21 cellular contexts compared by ENCODE assay signal in the genomic region with DNA sequence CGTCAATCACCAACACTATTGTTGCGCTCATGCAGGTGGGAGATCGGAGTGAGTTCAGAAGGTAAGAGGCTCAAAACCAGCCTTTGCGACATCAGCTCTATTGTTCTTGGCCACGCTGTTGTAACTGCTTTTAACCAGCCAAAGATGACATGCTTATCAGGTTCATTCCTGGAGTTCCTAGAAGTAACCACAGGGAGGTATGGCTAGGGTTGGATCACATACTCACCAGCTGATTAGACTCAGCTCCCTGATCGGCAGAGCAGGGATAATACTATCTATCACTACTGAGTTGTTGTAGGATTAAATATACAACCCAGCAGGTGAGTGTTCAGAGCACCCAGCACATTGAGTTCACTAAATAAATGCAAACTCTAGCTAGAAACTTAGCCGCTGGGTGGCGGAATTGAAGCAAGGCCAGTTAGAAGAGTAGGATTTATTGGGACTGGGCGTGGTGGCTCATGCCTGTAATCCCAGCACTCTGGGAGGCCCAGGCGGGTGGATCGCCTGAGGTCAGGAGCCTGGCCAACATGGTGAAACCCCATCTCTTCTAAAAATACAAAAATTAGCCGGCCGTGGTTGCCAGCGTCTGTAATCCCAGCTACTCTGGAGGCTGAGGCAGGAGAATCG. TPM values are rescaled to one million over a fixed set of nuclear protein-coding genes. Genes with fewer than 3 reads are reported as not detected.
DNase-seq lines count a peak whose midpoint lies in the region; ATAC-seq, FAIRE-seq and TF ChIP-seq lines count a peak whose summit lies in the region.
"Had no signal": no experiment of that assay in that cellular context is flagged by ENCODE, and none has a peak within 500 bp of the region (broad histone marks: within the 10 kb centered on the region; RNA-seq: fewer than 3 reads in every experiment).

No MANE protein-coding gene starts in this region.

- ATAC-seq in HepG2 (peak; percentile 70), right lobe of liver (no peak), upper lobe of right lung (peak; percentile 3), GM21526 (IDR thresholded peaks at IDR 0.05; ENCODE audit: low FRiP score, unreplicated experiment) (no peak)
- no peak for ATAC-seq in effector memory CD8-positive, alpha-beta T cell (replicated peaks)
- ATAC-seq: activated T-cell treated with anti-CD3 and anti-CD28 coated beads, Interleukin-2, amount 50 U/mL, for 4 hours had no signal

- intact Hi-C loops in HepG2 (cut with micrococcal nuclease; ENCODE audit: unreplicated experiment) (loop anchor here (2.0 kb wide), 1 partner anchor 101 kb away; no protein-coding TSS in a partner anchor), right lobe of liver (cut with DNase I) (no loop called here), upper lobe of right lung (cut with DNase I) (no loop called here)

- TF ChIP-seq POLR2A in HepG2 (IDR thresholded peaks at IDR 0.05; ENCODE audit: insufficient read depth in 1 of 2, low read depth in 2 of 2, low read length in 2 of 2), result no peak
- no peak for TF ChIP-seq POLR2A in right lobe of liver (IDR thresholded peaks at IDR 0.05)

- no peak overlapping the region for H2AFZ ChIP-seq in HepG2 (ENCODE audit: low read length)
- H2AFZ ChIP-seq: PC-9 had no signal

- no TSS peak for BruUV-seq in HepG2 (replicated peaks; lab: Mats Ljungman, UMichigan)

- H3K4me3 ChIP-seq in HepG2 (replicated peaks in 1 of 3; ENCODE audit: insufficient read depth in 1 of 3, low read depth in 2 of 3, low read length in 3 of 3) (no peak overlapping the region), right lobe of liver (no peak overlapping the region), WERI-Rb-1 (ENCODE audit: low read depth, low read length) (no peak overlapping the region), upper lobe of right lung (no peak overlapping the region), H7 (ENCODE audit: insufficient read depth, low read depth, low read length) (no peak overlapping the region)
- H3K4me3 ChIP-seq: PC-9 had no signal

- POLR2A ChIA-PET in HepG2 (lab: Yijun Ruan, JAX), result no interaction called here

- H3K4me1 ChIP-seq in HepG2 (ENCODE audit: insufficient read depth, low read length) (no peaks in the 10 kb centered on the region), right lobe of liver (no peaks in the 10 kb centered on the region), upper lobe of right lung (no peaks in the 10 kb centered on the region)

- H3K27ac ChIP-seq in HepG2 (ENCODE audit: extremely low read length, insufficient read depth, low read length), result no peak overlapping the region
- no peak overlapping the region for H3K27ac ChIP-seq in right lobe of liver
- H3K27ac ChIP-seq in WERI-Rb-1, result no peak overlapping the region
- H3K27ac ChIP-seq in upper lobe of right lung, result peak overlapping the region; percentile 11
- H3K27ac ChIP-seq: PC-9 had no signal

- H3K4me2 ChIP-seq in HepG2 (ENCODE audit: low read depth, low read length), result no peak overlapping the region
- H3K4me2 ChIP-seq: PC-9, SK-N-SH had no signal

- no peaks in the 10 kb centered on the region for H3K79me2 ChIP-seq in HepG2 (ENCODE audit: insufficient read depth, low read length)

- H3K27ac Mint-ChIP-seq in effector memory CD8-positive, alpha-beta T cell, result no peak overlapping the region
- H3K27ac Mint-ChIP-seq: activated naive CD8-positive, alpha-beta T cell; memory B cell had no signal

- no peak overlapping the region for H3K9ac ChIP-seq in HepG2 (ENCODE audit: insufficient read depth, low read depth, low read length)
- H3K9ac ChIP-seq: SK-N-SH had no signal

- H3K9me3 ChIP-seq in HepG2 (ENCODE audit: low read length) (no peaks in the 10 kb centered on the region), right lobe of liver (no peaks in the 10 kb centered on the region), WERI-Rb-1 (ENCODE audit: severe bottlenecking) (no peaks in the 10 kb centered on the region), upper lobe of right lung (no peaks in the 10 kb centered on the region)
- H3K9me3 ChIP-seq: SK-N-SH had no signal

- TF ChIP-seq CTCF in HepG2 (CRISPR knock-in tag; IDR thresholded peaks at IDR 0.05) (peak; percentile 19; the same call in 1 of the 2 replicates), right lobe of liver (IDR thresholded peaks at IDR 0.05) (no peak), WERI-Rb-1 (IDR thresholded peaks at IDR 0.05; ENCODE audit: low read depth, low read length) (peak; percentile 60), upper lobe of right lung (IDR thresholded peaks at IDR 0.05) (no peak)

- in situ Hi-C loops in HepG2 (cut with HindIII; ENCODE audit: extremely low pct_ligation_motif_present, low pct_unique_long_range_greater_than_20kb), result no loop called here

- H3K4me1 Mint-ChIP-seq in effector memory CD8-positive, alpha-beta T cell (ENCODE audit: low read depth in 2 of 2), result peaks cover 0 to 4% of the 10 kb centered on the region in 2 donors

- peak; percentile 30 for FAIRE-seq in HepG2 (lab: Jason Lieb, UNC)
- FAIRE-seq: endothelial cell of umbilical vein, GM12891 had no signal

- no peak for TF ChIP-seq EP300 in HepG2 (IDR thresholded peaks at IDR 0.05; ENCODE audit: low read depth in 2 of 2, low read length in 2 of 2)
- no peak for TF ChIP-seq EP300 in HepG2 (CRISPR knock-in tag; IDR thresholded peaks at IDR 0.05; ENCODE audit: borderline replicate concordance)

- peak; percentile 34 for DNase-seq in HepG2 (ENCODE audit: low spot score)
- DNase-seq in right lobe of liver, result no peak
- peak; percentile 88 for DNase-seq in WERI-Rb-1
- peak; percentile 17 for DNase-seq in iris pigment epithelial cell (ENCODE audit: low read depth)
- peak; percentile 40 for DNase-seq in upper lobe of right lung
- DNase-seq in H7, result no peak
- DNase-seq in effector memory CD8-positive, alpha-beta T cell, result no peak
- DNase-seq: activated CD4-positive, alpha-beta T cell treated with anti-CD3 and anti-CD28 coated beads, Interleukin-2, amount 50 U/mL, for 4 hours; activated T-cell treated with anti-CD3 and anti-CD28 coated beads, Interleukin-2, amount 50 U/mL, for 4 hours; NCI-H2029; NCI-H524 treated with DMSO at 0.1 percent for 48 hours; PC-9; retina; SK-N-SH had no signal

- peaks cover 13 to 21% of the 10 kb centered on the region in 2 donors for H3K27me3 Mint-ChIP-seq in effector memory CD8-positive, alpha-beta T cell
- H3K27me3 Mint-ChIP-seq: activated naive CD8-positive, alpha-beta T cell had no signal

- H3K27me3 ChIP-seq in HepG2 (ENCODE audit: control insufficient read depth in 1 of 2, insufficient read depth in 2 of 2, low read length in 2 of 2) (peaks cover 0 to 12% of the 10 kb centered on the region in 2 experiments; a peak in 1 of 5 replicates), right lobe of liver (no peaks in the 10 kb centered on the region), WERI-Rb-1 (ENCODE audit: insufficient read depth, low read depth, severe bottlenecking) (no peaks in the 10 kb centered on the region), upper lobe of right lung (no peaks in the 10 kb centered on the region), H7 (ENCODE audit: control insufficient read depth, insufficient read depth, low read length) (no peaks in the 10 kb centered on the region)

- H3K9me3 Mint-ChIP-seq in effector memory CD8-positive, alpha-beta T cell, result peaks cover 0 to 3% of the 10 kb centered on the region in 2 donors
- H3K9me3 Mint-ChIP-seq: activated T-cell treated with anti-CD3 and anti-CD28 coated beads, Interleukin-2, amount 50 U/mL, for 4 hours; central memory CD8-positive, alpha-beta T cell; memory B cell had no signal

- no peaks in the 10 kb centered on the region for H3K36me3 Mint-ChIP-seq in effector memory CD8-positive, alpha-beta T cell (ENCODE audit: insufficient read depth)
- H3K36me3 Mint-ChIP-seq: activated naive CD8-positive, alpha-beta T cell; memory B cell had no signal

- CTCF ChIA-PET in HepG2 (lab: Yijun Ruan, JAX; ENCODE audit: low intra/inter-chr PET ratio, low total read pairs), result no interaction called here

- no peaks in the 10 kb centered on the region for H4K20me1 ChIP-seq in HepG2 (ENCODE audit: insufficient read depth, low read length)

- WGBS in HepG2 (ENCODE audit: low lambda C conversion rate), result 40% methylated on average over 15 of the region's 15 CpGs
- WGBS in right lobe of liver (ENCODE audit: insufficient coverage, low coverage, low lambda C conversion rate, missing lambda C conversion rate), result 80% methylated on average over 13 of the region's 15 CpGs

- no peak overlapping the region for H3K4me3 Mint-ChIP-seq in effector memory CD8-positive, alpha-beta T cell
- H3K4me3 Mint-ChIP-seq: activated naive CD8-positive, alpha-beta T cell; activated T-cell treated with anti-CD3 and anti-CD28 coated beads, Interleukin-2, amount 50 U/mL, for 4 hours; central memory CD8-positive, alpha-beta T cell; memory B cell had no signal

- TF ChIP-seq RAD21 in HepG2 (CRISPR knock-in tag; IDR thresholded peaks at IDR 0.05), result no peak

- H3K36me3 ChIP-seq in HepG2 (replicated peaks in 1 of 2; ENCODE audit: control insufficient read depth in 1 of 2, insufficient read depth in 2 of 2, low read length in 2 of 2) (no peaks in the 10 kb centered on the region), right lobe of liver (no peaks in the 10 kb centered on the region), WERI-Rb-1 (no peaks in the 10 kb centered on the region), upper lobe of right lung (peaks cover 39% of the 10 kb centered on the region), H7 (replicated peaks; ENCODE audit: control insufficient read depth, insufficient read depth, low read length) (no peaks in the 10 kb centered on the region)

RNA-seq across cellular contexts. Expression of a gene that starts 12.4 kb away (rescaled TPM):
- total RNA-seq in HepG2 (2016; rRNA removed; fragmentation: Illumina TruSeq; extraction: Trizol), result not detected in 2 replicates
- total RNA-seq in HepG2 (2016; cell fraction: cytosol; rRNA removed; fragmentation: Illumina TruSeq; extraction: Trizol; ENCODE audit: low read depth), result not detected in 2 replicates
- total RNA-seq in HepG2 (2016; cell fraction: insoluble cytoplasmic fraction; rRNA removed; fragmentation: Illumina TruSeq; extraction: Trizol), result not detected in 2 replicates
- total RNA-seq in HepG2 (2016; cell fraction: membrane; rRNA removed; fragmentation: Illumina TruSeq; extraction: Trizol), result not detected in 2 replicates
- total RNA-seq in HepG2 (2016; cell fraction: nucleus; rRNA removed; fragmentation: Illumina TruSeq; extraction: Trizol), result not detected in 2 replicates
- polyA plus RNA-seq in HepG2 (2011; rRNA removed), result not detected in 2 replicates
- 0.04 TPM in 1 of 2 replicates, not detected in the other for polyA plus RNA-seq in HepG2 (2011; cell fraction: cytosol; rRNA removed)
- polyA plus RNA-seq in HepG2 (2011; cell fraction: nucleus; rRNA removed), result not detected in 2 replicates
- not detected in 2 replicates for polyA plus RNA-seq in HepG2 (2012)
- not detected in 2 replicates for polyA plus RNA-seq in HepG2 (2016; cell fraction: cytosol; fragmentation: Illumina TruSeq; extraction: Trizol; ENCODE audit: low read depth)
- not detected in 2 replicates for polyA plus RNA-seq in HepG2 (2016; cell fraction: insoluble cytoplasmic fraction; fragmentation: Illumina TruSeq; extraction: Trizol; ENCODE audit: low read depth)
- not detected in 2 replicates for polyA plus RNA-seq in HepG2 (2016; cell fraction: membrane; fragmentation: Illumina TruSeq; extraction: Trizol; ENCODE audit: low read depth)
- polyA plus RNA-seq in HepG2 (2016; cell fraction: nucleus; fragmentation: Illumina TruSeq; extraction: Trizol; ENCODE audit: insufficient read depth, low read depth), result not detected in 2 replicates
- 0.42 TPM in 1 of 2 replicates, not detected in the other for polyA minus RNA-seq in HepG2 (2011; rRNA and poly(A)+ RNA removed; ENCODE audit: low replicate concordance)
- polyA minus RNA-seq in HepG2 (2011; cell fraction: cytosol; rRNA and poly(A)+ RNA removed), result not detected in 2 replicates
- polyA minus RNA-seq in HepG2 (2011; cell fraction: nucleus; rRNA and poly(A)+ RNA removed), result not detected in 2 replicates
- under 1 TPM; 0.39 to 0.98 (median 0.79) TPM for total RNA-seq in right lobe of liver
- 2,903 TPM for total RNA-seq in upper lobe of right lung
- 0.07 and 0.28 TPM in 2 replicates for total RNA-seq in H7 (2014; rRNA removed; shearing (Covaris generic))
- total RNA-seq: endothelial cell of umbilical vein, PC-9 had no signal
- polyA plus RNA-seq: endothelial cell of umbilical vein, neural cell, SK-N-SH had no signal

Comparison
In these comparisons a context has a peak if more than half of its experiments do, and no peak if none do; other contexts are left out.
1. ATAC-seq: peak in HepG2 (single experiment) and upper lobe of right lung (single experiment); none in right lobe of liver (0 of 4), effector memory CD8-positive, alpha-beta T cell (single experiment) and GM21526 (single experiment).
2. DNase-seq: peak in HepG2 (single experiment), WERI-Rb-1 (single experiment), iris pigment epithelial cell (single experiment) and upper lobe of right lung (single experiment); none in right lobe of liver (0 of 3), H7 (single experiment) and effector memory CD8-positive, alpha-beta T cell (0 of 3).
3. CTCF ChIP-seq: peak in HepG2 (single experiment) and WERI-Rb-1 (single experiment); none in right lobe of liver (0 of 4) and upper lobe of right lung (single experiment).
4. RNA of a gene that starts 12.4 kb away (total RNA-seq): 2,903 TPM in upper lobe of right lung (single experiment); 0.39 to 0.98 TPM in right lobe of liver, 0.07 to 0.28 TPM in H7 and not detected in HepG2; every median in the first group is over 1,000 times any median in the second.